ENCODE assay signal across 18 cellular contexts in genomic region chr4:11436084-11436483, GRCh38.
A peak's percentile ranks its signal among the peaks of the same experiment; 100 is the strongest.
DNase-seq lines count a peak whose midpoint lies in the region; ATAC-seq lines count a peak whose summit lies in the region.
"Had no signal": no experiment of that assay in that cellular context is flagged by ENCODE, and none has a peak within 500 bp of the region (broad histone marks: within the 10 kb centered on the region; RNA-seq: fewer than 3 reads in every experiment).

No MANE protein-coding gene starts in this region.

- DNase-seq in cerebellar cortex (ENCODE audit: low spot score): no peak
- DNase-seq in activated CD4-positive, alpha-beta T cell treated with anti-CD3 and anti-CD28 coated beads, Interleukin-2, amount 50 U/mL, for 48 hours: no peak
- DNase-seq in hypothalamus (lab: John Stamatoyannopoulos, UW): no peak
- no peak for DNase-seq in COLO668 (lab: John Stamatoyannopoulos, UW; ENCODE audit: unreplicated experiment)
- DNase-seq: activated CD4-positive, CD25-positive, alpha-beta regulatory T cell treated with anti-CD3 and anti-CD28 coated beads, Interleukin-2, amount 50 U/mL, for 72 hours; activated T-cell treated with anti-CD3 and anti-CD28 coated beads for 4 hours; brain microvascular endothelial cell; effector CD4-positive, alpha-beta T cell; NK-92 treated with Interleukin-12 subunit alpha and Interleukin-12 subunit beta, amount 100 ng/mL, for 24 hours; occipital lobe; SHP77; upper lobe of left lung had no signal

- peak overlapping the region; percentile 5 for H3K27ac ChIP-seq in cingulate gyrus (ENCODE audit: low read depth, low read length)
- H3K27ac ChIP-seq: brain microvascular endothelial cell, hepatocyte, upper lobe of left lung had no signal

- ATAC-seq in GM18499 (IDR thresholded peaks at IDR 0.05; ENCODE audit: insufficient read depth, unreplicated experiment) (peak; percentile 58), GM19468 (IDR thresholded peaks at IDR 0.05; ENCODE audit: extremely low read depth, unreplicated experiment) (peak; percentile 37), HG03095 (IDR thresholded peaks at IDR 0.05; ENCODE audit: unreplicated experiment) (peak; percentile 55)
- ATAC-seq: HepG2 had no signal
